ENCODE assay signal across 8 cellular contexts in the genomic region with DNA sequence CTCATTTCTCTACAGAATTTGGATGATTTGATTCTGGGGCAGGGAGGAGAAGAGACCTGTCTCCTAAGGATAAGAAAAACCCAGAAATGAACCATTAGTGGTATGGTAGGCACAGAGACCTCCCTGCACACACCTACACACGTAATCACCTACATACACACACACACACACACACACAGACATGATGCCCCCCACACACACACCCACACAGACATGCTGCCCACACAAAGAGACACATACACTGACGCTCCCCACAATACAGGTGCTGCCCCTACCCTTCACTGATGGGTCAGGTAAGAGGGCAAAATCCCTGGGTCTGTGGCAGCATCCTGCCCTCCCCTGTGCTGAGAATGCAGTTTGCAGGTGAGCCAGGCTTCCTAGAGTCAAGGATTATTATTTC. TPM values are rescaled to one million over a fixed set of nuclear protein-coding genes. Genes with fewer than 3 reads are reported as not detected.
DNase-seq lines count a peak whose midpoint lies in the region; ATAC-seq, FAIRE-seq and TF ChIP-seq lines count a peak whose summit lies in the region.
"Had no signal": no experiment of that assay in that cellular context is flagged by ENCODE, and none has a peak within 500 bp of the region (broad histone marks: within the 10 kb centered on the region; RNA-seq: fewer than 3 reads in every experiment).

No MANE protein-coding gene starts in this region.

- FAIRE-seq in astrocyte (lab: Jason Lieb, UNC): no peak

- DNase-seq in CD4-positive, CD25-positive, alpha-beta regulatory T cell: no peak
- DNase-seq in astrocyte (ENCODE audit: low read depth) (no peak), neural progenitor cell (ENCODE audit: low spot score) (no peak), psoas muscle (no peak), coronary artery (ENCODE audit: low spot score) (no peak)

- H3K27me3 Mint-ChIP-seq in CD4-positive, CD25-positive, alpha-beta regulatory T cell: peaks cover 72% of the 10 kb centered on the region
- H3K27me3 Mint-ChIP-seq in astrocyte (ENCODE audit: low read depth, unreplicated experiment) (peaks cover 71% of the 10 kb centered on the region), neural progenitor cell (ENCODE audit: insufficient read depth, low read depth) (peaks cover 53% of the 10 kb centered on the region)

- no peak overlapping the region for H3K4me3 ChIP-seq in CD4-positive, CD25-positive, alpha-beta regulatory T cell (ENCODE audit: low read depth, low read length)
- no peak overlapping the region for H3K4me3 ChIP-seq in HEK293 (ENCODE audit: low read depth, low read length)
- H3K4me3 ChIP-seq in astrocyte (ENCODE audit: insufficient read depth, low read depth, low read length): no peak overlapping the region
- no peak overlapping the region for H3K4me3 ChIP-seq in neural progenitor cell
- H3K4me3 ChIP-seq in psoas muscle: no peak overlapping the region
- H3K4me3 ChIP-seq in coronary artery: no peak overlapping the region

- H3K9me3 Mint-ChIP-seq in CD4-positive, CD25-positive, alpha-beta regulatory T cell: peaks cover 0 to 3% (median 0%) of the 10 kb centered on the region in 7 donors
- H3K9me3 Mint-ChIP-seq in astrocyte (ENCODE audit: unreplicated experiment) (no peaks in the 10 kb centered on the region), neural progenitor cell (no peaks in the 10 kb centered on the region)

- H4K20me1 ChIP-seq in astrocyte (ENCODE audit: insufficient read depth, low read length): peaks cover 10% of the 10 kb centered on the region
- peaks cover 22% of the 10 kb centered on the region for H4K20me1 ChIP-seq in neural progenitor cell (ENCODE audit: low read depth)

- no peaks in the 10 kb centered on the region for H3K36me3 ChIP-seq in CD4-positive, CD25-positive, alpha-beta regulatory T cell (ENCODE audit: control insufficient read depth, insufficient read depth, low read length)
- no peaks in the 10 kb centered on the region for H3K36me3 ChIP-seq in HEK293 (ENCODE audit: control insufficient read depth in 2 of 2, insufficient read depth in 1 of 2, low read length in 2 of 2)
- no peaks in the 10 kb centered on the region for H3K36me3 ChIP-seq in astrocyte (ENCODE audit: insufficient read depth, low read length)
- no peaks in the 10 kb centered on the region for H3K36me3 ChIP-seq in neural progenitor cell
- no peaks in the 10 kb centered on the region for H3K36me3 ChIP-seq in psoas muscle (ENCODE audit: insufficient read depth in 1 of 2, low read depth in 1 of 2)
- H3K36me3 ChIP-seq: HAP-1 had no signal

- H3K36me3 Mint-ChIP-seq in CD4-positive, CD25-positive, alpha-beta regulatory T cell: peaks cover 3% of the 10 kb centered on the region
- H3K36me3 Mint-ChIP-seq in astrocyte (ENCODE audit: low read depth, unreplicated experiment): peaks cover 1% of the 10 kb centered on the region
- H3K36me3 Mint-ChIP-seq in neural progenitor cell: no peaks in the 10 kb centered on the region

- intact Hi-C loops in psoas muscle (cut with DNase I): loop anchor here in 1 of 2 donors (2.0 to 5.0 kb wide), 2 partner anchors 47 to 150 kb away; no protein-coding TSS in a partner anchor

- H2AFZ ChIP-seq in astrocyte (ENCODE audit: low read depth, low read length): no peak overlapping the region
- no peak overlapping the region for H2AFZ ChIP-seq in neural progenitor cell (replicated peaks)

- no peak for ATAC-seq in CD4-positive, CD25-positive, alpha-beta regulatory T cell (ENCODE audit: low read depth in 2 of 2)
- ATAC-seq in psoas muscle (no peak), HG03045 (IDR thresholded peaks at IDR 0.05; ENCODE audit: unreplicated experiment) (no peak)

- POLR2A ChIA-PET in HEK293 (lab: Yijun Ruan, JAX): interaction anchor here (1.0 kb wide), 1 partner anchor 152 kb away, joined by 3 read pairs; a partner anchor contains a TSS

- H3K9ac ChIP-seq in astrocyte (ENCODE audit: low read length) (no peak overlapping the region), neural progenitor cell (no peak overlapping the region)

- 57 to 71% (median 58%) methylated on average over 2 of the region's 2 CpGs for WGBS in psoas muscle, 3 donors

- H3K27me3 ChIP-seq in CD4-positive, CD25-positive, alpha-beta regulatory T cell (ENCODE audit: control insufficient read depth, insufficient read depth, low read length): peaks cover 13% of the 10 kb centered on the region
- H3K27me3 ChIP-seq in astrocyte (ENCODE audit: insufficient read depth, low read length) (peaks cover 38% of the 10 kb centered on the region), neural progenitor cell (peaks cover 77% of the 10 kb centered on the region), psoas muscle (ENCODE audit: insufficient read depth in 3 of 3, low read length in 2 of 3) (no peaks in the 10 kb centered on the region)

- H3K4me2 ChIP-seq in astrocyte (ENCODE audit: low read length) (no peak overlapping the region), neural progenitor cell (no peak overlapping the region)

- peaks cover 6% of the 10 kb centered on the region for H3F3A ChIP-seq in neural progenitor cell (ENCODE audit: low read depth)

- TF ChIP-seq CTCF in HEK293 (tag by site-specific recombination; IDR thresholded peaks at IDR 0.05): no peak
- no peak for TF ChIP-seq CTCF in astrocyte (IDR thresholded peaks at IDR 0.05; ENCODE audit: insufficient read depth, low read depth, low read length)
- no peak for TF ChIP-seq CTCF in neural progenitor cell (IDR thresholded peaks at IDR 0.05)
- no peak for TF ChIP-seq CTCF in psoas muscle (IDR thresholded peaks at IDR 0.05)
- TF ChIP-seq CTCF in coronary artery (IDR thresholded peaks at IDR 0.05): no peak

- no peaks in the 10 kb centered on the region for H3K79me2 ChIP-seq in astrocyte (ENCODE audit: insufficient read depth, low read length)
- H3K79me2 ChIP-seq in neural progenitor cell (ENCODE audit: low read depth): no peaks in the 10 kb centered on the region

- H3K27ac Mint-ChIP-seq in CD4-positive, CD25-positive, alpha-beta regulatory T cell: peak overlapping the region; percentile 60 to 87 (median 73)
- H3K27ac Mint-ChIP-seq in astrocyte (ENCODE audit: unreplicated experiment): no peak overlapping the region
- H3K27ac Mint-ChIP-seq in neural progenitor cell: peak overlapping the region; percentile 59

- CTCF ChIA-PET in HEK293 (lab: Yijun Ruan, JAX): interaction anchor here (0.7 to 1.7 kb wide), 6 partner anchors 16 to 167 kb away, joined by 3 to 8 read pairs (median 4); no protein-coding TSS in a partner anchor

- H3K4me1 ChIP-seq in CD4-positive, CD25-positive, alpha-beta regulatory T cell (ENCODE audit: control insufficient read depth, insufficient read depth, low read length, poor library complexity, severe bottlenecking): peaks cover 14% of the 10 kb centered on the region
- H3K4me1 ChIP-seq in HEK293 (ENCODE audit: control insufficient read depth, insufficient read depth, low read length) (no peaks in the 10 kb centered on the region; the same call in 1 of the 2 replicates), astrocyte (ENCODE audit: insufficient read depth, low read length) (peaks cover under 1% of the 10 kb centered on the region), neural progenitor cell (peaks cover 31% of the 10 kb centered on the region), psoas muscle (no peaks in the 10 kb centered on the region)
- H3K4me1 ChIP-seq: HAP-1 had no signal

- no peak overlapping the region for H3K27ac ChIP-seq in CD4-positive, CD25-positive, alpha-beta regulatory T cell (ENCODE audit: insufficient read depth, low read length, poor library complexity, severe bottlenecking)
- H3K27ac ChIP-seq in HEK293 (ENCODE audit: extremely low read depth, low read depth, low read length) (no peak overlapping the region), astrocyte (ENCODE audit: low read depth, low read length) (no peak overlapping the region), neural progenitor cell (no peak overlapping the region), psoas muscle (no peak overlapping the region), coronary artery (no peak overlapping the region)

- no peaks in the 10 kb centered on the region for H3K9me3 ChIP-seq in CD4-positive, CD25-positive, alpha-beta regulatory T cell (ENCODE audit: control insufficient read depth in 2 of 2, low read length in 2 of 2)
- H3K9me3 ChIP-seq in HEK293 (ENCODE audit: control insufficient read depth, insufficient read depth, low read depth, low read length) (no peaks in the 10 kb centered on the region), astrocyte (ENCODE audit: insufficient read depth, low read depth, low read length) (no peaks in the 10 kb centered on the region), neural progenitor cell (ENCODE audit: low read depth) (no peaks in the 10 kb centered on the region), psoas muscle (no peaks in the 10 kb centered on the region)
- H3K9me3 ChIP-seq: HAP-1 had no signal

- peak overlapping the region; percentile 70 to 91 (median 87) for H3K4me3 Mint-ChIP-seq in CD4-positive, CD25-positive, alpha-beta regulatory T cell
- peak overlapping the region; percentile 79 for H3K4me3 Mint-ChIP-seq in astrocyte (ENCODE audit: unreplicated experiment)
- H3K4me3 Mint-ChIP-seq in neural progenitor cell: peak overlapping the region; percentile 83

- peaks cover 0 to 19% (median 7%) of the 10 kb centered on the region in 4 donors for H3K4me1 Mint-ChIP-seq in CD4-positive, CD25-positive, alpha-beta regulatory T cell
- H3K4me1 Mint-ChIP-seq in astrocyte (ENCODE audit: low read depth, unreplicated experiment) (peaks cover 6% of the 10 kb centered on the region), neural progenitor cell (peaks cover 30% of the 10 kb centered on the region)

TF ChIP-seq in HEK293, 187 proteins besides CTCF, POLR2A, EP300 and RAD21:
- peak; percentile 98 for TF ChIP-seq EGR2 (tag by site-specific recombination; IDR thresholded peaks at IDR 0.05; ENCODE audit: low read depth)
- no peak for TF ChIP-seq ZIC2 (tag by site-specific recombination; IDR thresholded peaks at IDR 0.05)
- TF ChIP-seq ZFHX2 (tag by site-specific recombination; conservative IDR thresholded peaks at IDR 0.05): peak; percentile 98
TF ChIP-seq in HEK293: peak in this region for 2.

RNA-seq across cellular contexts. Expression of a gene that starts 1.1 kb away (rescaled TPM):
- 0.20 TPM for total RNA-seq in CD4-positive, CD25-positive, alpha-beta regulatory T cell
- not detected for polyA plus RNA-seq in CD4-positive, CD25-positive, alpha-beta regulatory T cell
- total RNA-seq in astrocyte: 3.7 and 3.8 TPM in 2 replicates
- total RNA-seq in neural progenitor cell (ENCODE audit: low replicate concordance): 0.73 and 4.4 TPM in 2 replicates
- 1 to 10 TPM; 1.9 to 2.8 (median 2.1) TPM for total RNA-seq in psoas muscle
- polyA plus RNA-seq in psoas muscle: 1 to 10 TPM in 2 of 3 donors, under 1 TPM in 1; 0.96 to 3.5 (median 1.4) TPM
